Comparison of ENCODE assay signal across 12 cellular contexts in genomic region chr4:126776361-126776760, GRCh38.
"Had no signal": no experiment of that assay in that cellular context is flagged by ENCODE, and none has a peak within 500 bp of the region (broad histone marks: within the 10 kb centered on the region; RNA-seq: fewer than 3 reads in every experiment).

No MANE protein-coding gene starts in this region.

- H3K27me3 Mint-ChIP-seq: activated B cell treated with CpG ODN at 0.5 μM for 24 hours; activated naive CD8-positive, alpha-beta T cell treated with anti-CD3 and anti-CD28 coated beads, Interleukin-2, amount 10 ng/mL, durations not matched to agents 7 days and 5 days; stimulated activated memory B cell treated with anti-CD40 and anti-IgM and Interleukin-4, amounts not matched to agents 10 μg/mL and 1 μg/mL and 100 μg/mL, for 72 hours had no signal

- H3K27ac ChIP-seq: left ventricle myocardium inferior, pancreas had no signal

- H3K9me3 Mint-ChIP-seq: activated naive CD8-positive, alpha-beta T cell treated with anti-CD3 and anti-CD28 coated beads, Interleukin-2, amount 10 ng/mL, durations not matched to agents 7 days and 5 days had no signal

- H3K36me3 Mint-ChIP-seq: activated naive CD8-positive, alpha-beta T cell treated with anti-CD3 and anti-CD28 coated beads, Interleukin-2, amount 10 ng/mL, durations not matched to agents 7 days and 5 days; stimulated activated memory B cell treated with anti-CD40 and anti-IgM and Interleukin-4, amounts not matched to agents 10 μg/mL and 1 μg/mL and 100 μg/mL, for 72 hours had no signal

- H3K27me3 ChIP-seq: pancreas, tibial artery had no signal

- H3K27ac Mint-ChIP-seq: activated B cell treated with CpG ODN at 0.5 μM for 24 hours; activated naive CD8-positive, alpha-beta T cell treated with anti-CD3 and anti-CD28 coated beads, Interleukin-2, amount 10 ng/mL, durations not matched to agents 7 days and 5 days; stimulated activated memory B cell treated with anti-CD40 and anti-IgM and Interleukin-4, amounts not matched to agents 10 μg/mL and 1 μg/mL and 100 μg/mL, for 72 hours had no signal

- ATAC-seq: pancreas; stimulated activated memory B cell treated with anti-CD40 and anti-IgM and Interleukin-4, amounts not matched to agents 10 μg/mL and 1 μg/mL and 100 μg/mL, for 72 hours had no signal

- H3K4me3 Mint-ChIP-seq: activated B cell treated with CpG ODN at 0.5 μM for 24 hours; activated naive CD8-positive, alpha-beta T cell treated with anti-CD3 and anti-CD28 coated beads, Interleukin-2, amount 10 ng/mL, durations not matched to agents 7 days and 5 days; stimulated activated memory B cell treated with anti-CD40 and anti-IgM and Interleukin-4, amounts not matched to agents 10 μg/mL and 1 μg/mL and 100 μg/mL, for 72 hours had no signal

- H3K4me1 Mint-ChIP-seq: activated B cell treated with CpG ODN at 0.5 μM for 24 hours; activated naive CD8-positive, alpha-beta T cell treated with anti-CD3 and anti-CD28 coated beads, Interleukin-2, amount 10 ng/mL, durations not matched to agents 7 days and 5 days; stimulated activated memory B cell treated with anti-CD40 and anti-IgM and Interleukin-4, amounts not matched to agents 10 μg/mL and 1 μg/mL and 100 μg/mL, for 72 hours had no signal

- DNase-seq: activated B cell treated with CpG ODN at 0.5 μM for 24 hours; activated CD4-positive, alpha-beta T cell treated with anti-CD3 and anti-CD28 coated beads for 48 hours; activated CD8-positive, alpha-beta memory T cell treated with anti-CD3 and anti-CD28 coated beads, Interleukin-2, amount 50 U/mL, for 48 hours; activated naive CD8-positive, alpha-beta T cell treated with anti-CD3 and anti-CD28 coated beads, Interleukin-2, amount 10 ng/mL, durations not matched to agents 7 days and 5 days; anterior cingulate cortex; erythroblast; kidney; left ventricle myocardium inferior; pancreas; stimulated activated CD4-positive, alpha-beta T cell treated with anti-CD3 and anti-CD28 coated beads, Interleukin-2, amount 100 ng/mL, for 48 hours; tibial artery had no signal

- H3K4me1 ChIP-seq: pancreas had no signal

- H3K4me3 ChIP-seq: left ventricle myocardium inferior, pancreas, tibial artery had no signal

- H3K36me3 ChIP-seq: left ventricle myocardium inferior, pancreas, tibial artery had no signal

- H3K9me3 ChIP-seq: left ventricle myocardium inferior, pancreas, tibial artery had no signal
